22 cellular contexts compared by ENCODE assay signal in the genomic region with DNA sequence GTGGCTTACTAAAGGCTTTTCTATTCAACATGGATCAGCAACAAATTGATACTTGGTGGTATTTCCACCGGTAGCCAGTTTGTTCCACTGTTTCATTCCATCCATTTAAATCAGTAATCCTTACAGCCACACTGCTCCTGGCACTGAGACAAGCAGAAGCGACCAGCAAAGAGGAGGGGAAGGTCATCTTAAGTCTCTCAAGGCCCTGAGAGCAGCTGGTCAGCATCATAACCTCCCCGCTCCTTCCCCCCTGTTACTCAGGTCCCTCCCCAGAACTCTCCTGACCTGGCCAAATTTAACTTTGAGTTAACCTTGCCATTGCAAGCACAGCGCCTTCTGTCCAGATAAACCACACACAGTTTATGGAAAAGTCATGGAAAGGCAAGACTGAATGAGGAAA.
"Had no signal": no experiment of that assay in that cellular context is flagged by ENCODE, and none has a peak within 500 bp of the region (broad histone marks: within the 10 kb centered on the region; RNA-seq: fewer than 3 reads in every experiment).

No MANE protein-coding gene starts in this region.

- ATAC-seq: activated CD8-positive, alpha-beta T cell treated with anti-CD3 and anti-CD28 coated beads, Interleukin-2, amount 10 ng/mL, durations not matched to agents 7 days and 5 days; activated naive CD8-positive, alpha-beta T cell treated with anti-CD3 and anti-CD28 coated beads, Interleukin-2, amount 50 U/mL, for 24 hours; gastrocnemius medialis; stimulated activated naive CD8-positive, alpha-beta T cell treated with anti-CD3 and anti-CD28 coated beads, Interleukin-15, Interleukin-2, amounts not matched to agents 100 U/mL and 50 U/mL, for 24 hours; upper lobe of right lung had no signal

- H3K27ac ChIP-seq: brain microvascular endothelial cell, dorsolateral prefrontal cortex, esophagus muscularis mucosa, gastrocnemius medialis, neutrophil, pancreas, upper lobe of right lung had no signal

- H3K27me3 ChIP-seq: brain microvascular endothelial cell, dorsolateral prefrontal cortex, esophagus muscularis mucosa, gastrocnemius medialis, neutrophil, pancreas, upper lobe of right lung had no signal

- DNase-seq: activated CD4-positive, alpha-beta T cell treated with anti-CD3 and anti-CD28 coated beads for 1 hour; activated CD4-positive, alpha-beta T cell treated with anti-CD3 and anti-CD28 coated beads, Interleukin-2, amount 50 U/mL, for 1 hour; activated CD8-positive, alpha-beta T cell treated with anti-CD3 and anti-CD28 coated beads, Interleukin-2, amount 10 ng/mL, durations not matched to agents 7 days and 5 days; activated gamma-delta T cell; activated naive CD4-positive, alpha-beta T cell treated with anti-CD3 and anti-CD28 coated beads, Interleukin-2, amount 50 U/mL, for 16 hours; activated naive CD8-positive, alpha-beta T cell treated with anti-CD3 and anti-CD28 coated beads, Interleukin-2, amount 50 U/mL, for 24 hours; aorta; brain microvascular endothelial cell; central memory CD4-positive, alpha-beta T cell; dorsolateral prefrontal cortex; gastrocnemius medialis; head of caudate nucleus; hypothalamus; naive B cell; pancreas; stimulated activated CD4-positive, alpha-beta T cell treated with anti-CD3 and anti-CD28 coated beads, Interleukin-12 subunit alpha, Interleukin-12 subunit beta, amount 100 ng/mL, for 4 hours; stimulated activated CD4-positive, alpha-beta T cell treated with anti-CD3 and anti-CD28 coated beads, Interleukin-4, amount 100 ng/mL, for 4 hours; stimulated activated naive CD8-positive, alpha-beta T cell treated with anti-CD3 and anti-CD28 coated beads, Interleukin-15, Interleukin-2, amounts not matched to agents 100 U/mL and 50 U/mL, for 24 hours; T-helper 9 cell; upper lobe of right lung had no signal

- H3K4me1 ChIP-seq: gastrocnemius medialis, upper lobe of right lung had no signal

- H3K4me3 ChIP-seq: dorsolateral prefrontal cortex, esophagus muscularis mucosa, gastrocnemius medialis, pancreas, upper lobe of right lung had no signal

- H3K36me3 ChIP-seq: brain microvascular endothelial cell, esophagus muscularis mucosa, gastrocnemius medialis, neutrophil, pancreas, upper lobe of right lung had no signal

- H3K9me3 ChIP-seq: esophagus muscularis mucosa, gastrocnemius medialis, neutrophil, pancreas, upper lobe of right lung had no signal
